ENCODE assay signal across 38 cellular contexts in the genomic region with DNA sequence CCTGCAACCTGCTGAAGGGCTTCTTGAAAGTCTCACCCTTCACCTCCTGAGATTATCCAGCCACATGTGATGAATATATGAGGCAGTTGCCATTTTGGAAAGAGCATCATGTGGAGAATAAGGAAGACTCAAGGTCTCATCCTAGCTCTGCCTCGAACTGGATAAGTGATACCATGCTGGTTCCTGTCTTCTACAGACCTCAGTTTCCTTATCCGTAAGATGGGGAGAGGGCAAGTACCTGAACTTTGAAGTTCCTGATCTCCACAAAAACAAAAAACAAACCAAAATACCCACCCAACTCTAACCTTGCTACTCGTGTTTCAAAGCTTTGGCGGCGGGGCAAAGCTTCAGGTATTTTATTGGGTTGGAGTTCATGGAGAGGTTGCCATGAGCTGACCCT. TPM values are rescaled to one million over a fixed set of nuclear protein-coding genes. Genes with fewer than 3 reads are reported as not detected.
"Had no signal": no experiment of that assay in that cellular context is flagged by ENCODE, and none has a peak within 500 bp of the region (broad histone marks: within the 10 kb centered on the region; RNA-seq: fewer than 3 reads in every experiment).

No MANE protein-coding gene starts in this region.

- DNase-seq: activated B cell treated with CpG ODN at 0.5 μM for 24 hours; activated CD4-positive, alpha-beta memory T cell treated with anti-CD3 and anti-CD28 coated beads, Interleukin-2, amount 10 ng/mL, durations not matched to agents 7 days and 5 days; activated CD4-positive, alpha-beta T cell treated with anti-CD3 and anti-CD28 coated beads for 1 hour; activated CD4-positive, alpha-beta T cell treated with anti-CD3 and anti-CD28 coated beads for 36 hours; activated CD4-positive, alpha-beta T cell treated with anti-CD3 and anti-CD28 coated beads for 48 hours; activated CD4-positive, alpha-beta T cell treated with anti-CD3 and anti-CD28 coated beads, Interleukin-2, amount 50 U/mL, for 48 hours; activated CD8-positive, alpha-beta memory T cell treated with anti-CD3 and anti-CD28 coated beads for 24 hours; activated CD8-positive, alpha-beta memory T cell treated with anti-CD3 and anti-CD28 coated beads, Interleukin-2, amount 10 ng/mL, durations not matched to agents 7 days and 5 days; activated CD8-positive, alpha-beta memory T cell treated with anti-CD3 and anti-CD28 coated beads, Interleukin-2, amount 50 U/mL, for 48 hours; activated CD8-positive, alpha-beta T cell treated with anti-CD3 and anti-CD28 coated beads, Interleukin-2, amount 10 ng/mL, durations not matched to agents 7 days and 5 days; activated effector memory CD4-positive, alpha-beta T cell treated with Interleukin-2 at 50 U/mL for 16 hours; activated gamma-delta T cell; activated naive CD4-positive, alpha-beta T cell treated with anti-CD3 and anti-CD28 coated beads, Interleukin-2, amount 10 ng/mL, durations not matched to agents 7 days and 5 days; activated naive CD4-positive, alpha-beta T cell treated with Interleukin-2 at 50 U/mL for 16 hours; activated naive CD8-positive, alpha-beta T cell treated with anti-CD3 and anti-CD28 coated beads, Interleukin-2, amount 10 ng/mL, durations not matched to agents 7 days and 5 days; activated naive CD8-positive, alpha-beta T cell treated with anti-CD3 and anti-CD28 coated beads, Interleukin-2, amount 50 U/mL, for 24 hours; activated T-cell treated with anti-CD3 and anti-CD28 coated beads, Interleukin-2, amount 50 U/mL, for 24 hours; activated T-cell treated with anti-CD3 and anti-CD28 coated beads, Interleukin-2, amount 50 U/mL, for 48 hours; amygdala; anterior cingulate cortex; caudate nucleus; cerebellar nuclear complex; T-cell; T-helper 2 cell; T-helper 9 cell had no signal

- H3K27ac ChIP-seq: ascending aorta, cardiac muscle cell, VCaP had no signal

- H3K9me3 ChIP-seq: ascending aorta had no signal

- H3K4me1 Mint-ChIP-seq: activated B cell treated with CpG ODN at 0.5 μM for 24 hours; activated CD4-positive, alpha-beta T cell treated with anti-CD3 and anti-CD28 coated beads for 36 hours; activated naive CD4-positive, alpha-beta T cell treated with anti-CD3 and anti-CD28 coated beads, Interleukin-2, amount 10 ng/mL, durations not matched to agents 7 days and 5 days; activated naive CD4-positive, alpha-beta T cell treated with anti-CD3 and anti-CD28 coated beads, Interleukin-2, amount 50 U/mL, for 24 hours; activated naive CD8-positive, alpha-beta T cell treated with anti-CD3 and anti-CD28 coated beads, Interleukin-2, amount 50 U/mL, for 24 hours; brain; central memory CD8-positive, alpha-beta T cell; T-cell had no signal

- H3K36me3 Mint-ChIP-seq: activated CD8-positive, alpha-beta memory T cell treated with anti-CD3 and anti-CD28 coated beads, Interleukin-2, amount 10 ng/mL, durations not matched to agents 7 days and 5 days; activated naive CD4-positive, alpha-beta T cell treated with anti-CD3 and anti-CD28 coated beads, Interleukin-2, amount 10 ng/mL, durations not matched to agents 7 days and 5 days; activated naive CD4-positive, alpha-beta T cell treated with anti-CD3 and anti-CD28 coated beads, Interleukin-2, amount 50 U/mL, for 24 hours; activated naive CD8-positive, alpha-beta T cell; activated naive CD8-positive, alpha-beta T cell treated with anti-CD3 and anti-CD28 coated beads, Interleukin-2, amount 10 ng/mL, durations not matched to agents 7 days and 5 days; brain; T-cell had no signal

- H3K36me3 ChIP-seq: ascending aorta, cardiac muscle cell had no signal

- H3K4me3 ChIP-seq: ascending aorta, cardiac muscle cell had no signal

- H3K27ac Mint-ChIP-seq: activated B cell treated with CpG ODN at 0.5 μM for 24 hours; activated CD4-positive, alpha-beta memory T cell treated with anti-CD3 and anti-CD28 coated beads, Interleukin-2, amount 10 ng/mL, durations not matched to agents 7 days and 5 days; activated CD4-positive, alpha-beta T cell treated with anti-CD3 and anti-CD28 coated beads for 36 hours; activated CD8-positive, alpha-beta memory T cell treated with anti-CD3 and anti-CD28 coated beads, Interleukin-2, amount 10 ng/mL, durations not matched to agents 7 days and 5 days; activated CD8-positive, alpha-beta T cell treated with anti-CD3 and anti-CD28 coated beads, Interleukin-2, amount 10 ng/mL, durations not matched to agents 7 days and 5 days; activated naive CD4-positive, alpha-beta T cell treated with anti-CD3 and anti-CD28 coated beads, Interleukin-2, amount 10 ng/mL, durations not matched to agents 7 days and 5 days; activated naive CD4-positive, alpha-beta T cell treated with anti-CD3 and anti-CD28 coated beads, Interleukin-2, amount 50 U/mL, for 24 hours; activated naive CD8-positive, alpha-beta T cell; activated naive CD8-positive, alpha-beta T cell treated with anti-CD3 and anti-CD28 coated beads, Interleukin-2, amount 10 ng/mL, durations not matched to agents 7 days and 5 days; activated naive CD8-positive, alpha-beta T cell treated with anti-CD3 and anti-CD28 coated beads, Interleukin-2, amount 50 U/mL, for 24 hours; activated T-cell treated with anti-CD3 and anti-CD28 coated beads, Interleukin-2, amount 50 U/mL, for 24 hours; activated T-helper 2 cell treated with anti-CD3 and anti-CD28 coated beads, Interferon-gamma antibody, Interleukin-2, Interleukin-4, amounts not matched to agents 10 μg/mL and 5 μg/mL and 100 μg/mL, durations not matched to agents 14 hours and 24 hours and 36 hours; brain; T-cell; T-helper 1 cell treated with Interleukin-12 subunit alpha and Interleukin-12 subunit beta and Interleukin-4 antibody, amounts not matched to agents 30 μg/mL and 1 μg/mL, for 36 hours; T-helper 2 cell treated with Interferon-gamma antibody and Interleukin-4, amounts not matched to agents 5 μg/mL and 100 μg/mL, for 36 hours had no signal

- H3K9me3 Mint-ChIP-seq: activated CD4-positive, alpha-beta memory T cell treated with anti-CD3 and anti-CD28 coated beads, Interleukin-2, amount 10 ng/mL, durations not matched to agents 7 days and 5 days; activated naive CD4-positive, alpha-beta T cell treated with anti-CD3 and anti-CD28 coated beads, Interleukin-2, amount 50 U/mL, for 24 hours; activated naive CD8-positive, alpha-beta T cell treated with anti-CD3 and anti-CD28 coated beads, Interleukin-2, amount 10 ng/mL, durations not matched to agents 7 days and 5 days; activated naive CD8-positive, alpha-beta T cell treated with anti-CD3 and anti-CD28 coated beads, Interleukin-2, amount 50 U/mL, for 24 hours; activated T-cell treated with anti-CD3 and anti-CD28 coated beads, Interleukin-2, amount 50 U/mL, for 24 hours; central memory CD8-positive, alpha-beta T cell; T-helper 1 cell treated with Interleukin-12 subunit alpha and Interleukin-12 subunit beta and Interleukin-4 antibody, amounts not matched to agents 30 μg/mL and 1 μg/mL, for 36 hours had no signal

- H3K27me3 Mint-ChIP-seq: activated B cell treated with CpG ODN at 0.5 μM for 24 hours; activated naive CD8-positive, alpha-beta T cell had no signal

- ATAC-seq: activated CD4-positive, alpha-beta T cell treated with anti-CD3 and anti-CD28 coated beads for 36 hours; activated CD4-positive, CD25-positive, alpha-beta regulatory T cell treated with anti-CD3 and anti-CD28 coated beads, Interleukin-2, amount 50 U/mL, for 24 hours; activated CD8-positive, alpha-beta memory T cell treated with anti-CD3 and anti-CD28 coated beads, Interleukin-2, amount 10 ng/mL, durations not matched to agents 7 days and 5 days; activated CD8-positive, alpha-beta T cell treated with anti-CD3 and anti-CD28 coated beads, Interleukin-2, amount 10 ng/mL, durations not matched to agents 7 days and 5 days; activated naive CD8-positive, alpha-beta T cell treated with anti-CD3 and anti-CD28 coated beads, Interleukin-2, amount 50 U/mL, for 24 hours; T-cell had no signal

- H3K4me3 Mint-ChIP-seq: activated B cell treated with CpG ODN at 0.5 μM for 24 hours; activated CD4-positive, alpha-beta memory T cell treated with anti-CD3 and anti-CD28 coated beads, Interleukin-2, amount 10 ng/mL, durations not matched to agents 7 days and 5 days; activated CD4-positive, alpha-beta T cell treated with anti-CD3 and anti-CD28 coated beads for 36 hours; activated CD8-positive, alpha-beta memory T cell treated with anti-CD3 and anti-CD28 coated beads, Interleukin-2, amount 10 ng/mL, durations not matched to agents 7 days and 5 days; activated CD8-positive, alpha-beta T cell treated with anti-CD3 and anti-CD28 coated beads, Interleukin-2, amount 10 ng/mL, durations not matched to agents 7 days and 5 days; activated naive CD4-positive, alpha-beta T cell treated with anti-CD3 and anti-CD28 coated beads, Interleukin-2, amount 10 ng/mL, durations not matched to agents 7 days and 5 days; activated naive CD4-positive, alpha-beta T cell treated with anti-CD3 and anti-CD28 coated beads, Interleukin-2, amount 50 U/mL, for 24 hours; activated naive CD8-positive, alpha-beta T cell; activated naive CD8-positive, alpha-beta T cell treated with anti-CD3 and anti-CD28 coated beads, Interleukin-2, amount 10 ng/mL, durations not matched to agents 7 days and 5 days; activated naive CD8-positive, alpha-beta T cell treated with anti-CD3 and anti-CD28 coated beads, Interleukin-2, amount 50 U/mL, for 24 hours; activated T-cell treated with anti-CD3 and anti-CD28 coated beads, Interleukin-2, amount 50 U/mL, for 24 hours; brain; central memory CD8-positive, alpha-beta T cell; T-cell; T-helper 1 cell treated with Interleukin-12 subunit alpha and Interleukin-12 subunit beta and Interleukin-4 antibody, amounts not matched to agents 30 μg/mL and 1 μg/mL, for 36 hours; T-helper 2 cell treated with Interferon-gamma antibody and Interleukin-4, amounts not matched to agents 5 μg/mL and 100 μg/mL, for 36 hours had no signal

- FAIRE-seq: bronchial epithelial cell, TTC549 had no signal

- H3K27me3 ChIP-seq: ascending aorta, cardiac muscle cell had no signal

RNA-seq across cellular contexts. Expression of gene ITGA11, which starts 31.5 kb away (rescaled TPM):
- total RNA-seq: activated B cell treated with CpG ODN at 0.5 μM for 24 hours had no signal
